ENCODE assay signal across 9 cellular contexts in the genomic region with DNA sequence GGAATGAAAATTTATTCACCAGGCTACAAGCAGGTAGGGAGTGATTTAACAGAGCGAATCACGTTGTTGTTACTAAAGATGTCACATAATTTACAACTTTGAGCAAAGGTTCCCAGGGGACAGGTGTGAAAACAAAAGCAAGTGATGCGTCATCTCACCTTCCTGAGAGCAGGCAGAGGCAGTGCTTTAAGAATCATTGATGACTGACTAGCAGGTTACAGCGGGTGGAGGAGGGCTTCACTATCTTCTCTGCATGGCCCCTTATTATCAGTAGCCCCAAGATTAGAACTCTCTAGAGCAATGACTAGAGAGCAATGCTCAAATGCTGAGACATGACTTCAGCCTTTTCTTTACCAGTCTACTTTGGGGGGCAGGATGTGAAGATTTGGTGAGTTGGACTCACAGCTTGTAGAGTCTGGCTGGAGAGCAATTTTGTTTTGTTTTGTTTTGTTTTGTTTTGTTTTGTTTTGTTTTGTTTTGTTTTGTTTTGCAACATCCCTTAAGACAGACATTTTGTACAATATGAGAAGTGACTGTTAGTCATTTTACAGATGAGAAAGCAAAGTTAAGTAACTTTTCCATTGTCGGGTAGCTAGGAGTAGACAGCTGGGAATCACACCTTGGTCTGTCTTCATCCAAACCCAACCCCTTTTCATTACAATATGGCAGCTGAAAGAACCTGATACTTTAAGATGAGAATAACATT.
DNase-seq lines count a peak whose midpoint lies in the region; ATAC-seq lines count a peak whose summit lies in the region.
"Had no signal": no experiment of that assay in that cellular context is flagged by ENCODE, and none has a peak within 500 bp of the region (broad histone marks: within the 10 kb centered on the region; RNA-seq: fewer than 3 reads in every experiment).

No MANE protein-coding gene starts in this region.

- H3K4me3 Mint-ChIP-seq in naive thymus-derived CD4-positive, alpha-beta T cell = no peak overlapping the region

- H3K27ac Mint-ChIP-seq in naive thymus-derived CD4-positive, alpha-beta T cell = peak overlapping the region in 8 of 9 donors; percentile 10 to 84 (median 28)

- intact Hi-C loops in naive thymus-derived CD4-positive, alpha-beta T cell (cut with micrococcal nuclease) = loop anchor here in 1 of 2 donors (10.0 kb wide), 1 partner anchor 1280 kb away; a partner anchor contains a TSS

- H3K4me1 ChIP-seq in naive thymus-derived CD4-positive, alpha-beta T cell (ENCODE audit: control insufficient read depth in 2 of 2, insufficient read depth in 2 of 2, low read length in 2 of 2) = peaks cover 33 to 34% of the 10 kb centered on the region in 2 donors

- no peak overlapping the region for H3K27ac ChIP-seq in naive thymus-derived CD4-positive, alpha-beta T cell (ENCODE audit: low read depth, low read length)

- H3K27me3 ChIP-seq in naive thymus-derived CD4-positive, alpha-beta T cell (ENCODE audit: control insufficient read depth in 2 of 2, insufficient read depth in 2 of 2, low read length in 2 of 2) = no peaks in the 10 kb centered on the region

- H3K27me3 Mint-ChIP-seq in naive thymus-derived CD4-positive, alpha-beta T cell = no peaks in the 10 kb centered on the region

- peaks cover 0 to 50% (median 3%) of the 10 kb centered on the region in 5 donors for H3K36me3 Mint-ChIP-seq in naive thymus-derived CD4-positive, alpha-beta T cell

- H3K4me1 Mint-ChIP-seq in naive thymus-derived CD4-positive, alpha-beta T cell = peaks cover 30 to 46% (median 44%) of the 10 kb centered on the region in 7 donors

- CTCF ChIA-PET in naive thymus-derived CD4-positive, alpha-beta T cell (lab: Charles Lee) = interaction anchor here (0.8 kb wide), 1 partner anchor 16 kb away, joined by 3 read pairs; no protein-coding TSS in a partner anchor

- H3K9me3 Mint-ChIP-seq in naive thymus-derived CD4-positive, alpha-beta T cell = peaks cover 0 to 20% (median 7%) of the 10 kb centered on the region in 11 donors

- no peaks in the 10 kb centered on the region for H3K9me3 ChIP-seq in naive thymus-derived CD4-positive, alpha-beta T cell (ENCODE audit: control insufficient read depth in 2 of 3, low read length in 3 of 3)

- ATAC-seq in GM21619 (IDR thresholded peaks at IDR 0.05; ENCODE audit: unreplicated experiment) (peak; percentile 88), HG03521 (IDR thresholded peaks at IDR 0.05; ENCODE audit: unreplicated experiment) (peak; percentile 65)
- peak; percentile 19 for ATAC-seq in naive thymus-derived CD4-positive, alpha-beta T cell
- ATAC-seq: left colon had no signal

- H3K4me3 ChIP-seq in naive thymus-derived CD4-positive, alpha-beta T cell (ENCODE audit: low read length) = no peak overlapping the region

- DNase-seq in NK-92 treated with Interleukin-12 subunit alpha and Interleukin-12 subunit beta, amount 100 ng/mL, for 24 hours (lab: John Stamatoyannopoulos, UW) = peak; percentile 13
- DNase-seq in NK-92 (lab: John Stamatoyannopoulos, UW; ENCODE audit: unreplicated experiment) = no peak
- no peak for DNase-seq in naive thymus-derived CD4-positive, alpha-beta T cell
- DNase-seq in activated effector memory CD4-positive, alpha-beta T cell treated with Interleukin-2 at 50 U/mL for 16 hours = no peak
- no peak for DNase-seq in NCI-H1436 (lab: John Stamatoyannopoulos, UW)
- no peak for DNase-seq in epidermal melanocyte (ENCODE audit: insufficient read length, low spot score)
- DNase-seq: left colon had no signal

- no peaks in the 10 kb centered on the region for H3K36me3 ChIP-seq in naive thymus-derived CD4-positive, alpha-beta T cell (ENCODE audit: control insufficient read depth in 2 of 3, insufficient read depth in 3 of 3, low read length in 3 of 3)

- POLR2A ChIA-PET in naive thymus-derived CD4-positive, alpha-beta T cell (lab: Charles Lee) = interaction anchor here (0.7 to 2.8 kb wide), 7 partner anchors 10 to 290 kb away, joined by 3 to 11 read pairs (median 3); no protein-coding TSS in a partner anchor

Comparison
In these comparisons a context has a peak if more than half of its experiments do, and no peak if none do; other contexts are left out.
1. ATAC-seq: peak in every context shown above with its lines; median percentile 88 in GM21619; 65 in HG03521; 19 in naive thymus-derived CD4-positive, alpha-beta T cell.